Comparison of ENCODE assay signal across 24 cellular contexts in the genomic region with DNA sequence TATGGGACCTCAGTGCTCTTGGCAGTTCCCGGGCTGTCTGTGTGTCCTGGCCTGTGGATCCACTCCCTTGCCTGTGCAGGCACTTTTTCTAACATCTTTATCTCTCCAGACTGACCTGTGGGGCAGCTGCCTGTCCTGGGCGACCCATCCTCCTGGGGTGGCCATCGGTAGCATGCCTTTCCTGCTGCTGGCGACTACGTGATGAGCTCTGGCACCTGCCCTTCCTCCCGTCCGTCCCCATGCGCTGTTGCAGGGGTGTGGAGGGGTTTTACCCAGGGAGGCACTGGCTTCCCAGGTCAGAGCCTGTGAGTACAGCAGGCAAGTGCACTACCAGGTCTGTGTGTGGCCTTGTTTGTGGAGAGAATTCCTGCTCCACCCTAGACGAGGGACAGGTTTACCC.
DNase-seq lines count a peak whose midpoint lies in the region; ATAC-seq, FAIRE-seq and TF ChIP-seq lines count a peak whose summit lies in the region.
"Had no signal": no experiment of that assay in that cellular context is flagged by ENCODE, and none has a peak within 500 bp of the region (broad histone marks: within the 10 kb centered on the region; RNA-seq: fewer than 3 reads in every experiment).

No MANE protein-coding gene starts in this region.

- H4K8ac ChIP-seq in H9 (replicated peaks; ENCODE audit: insufficient read length, low read depth, low read length) (no peak overlapping the region), IMR-90 (ENCODE audit: low read depth in 2 of 2, low read length in 2 of 2) (no peak overlapping the region), H1 (ENCODE audit: extremely low read depth, insufficient read depth, low read length) (0 out of 2 replicates have a peak overlapping the region, but pooled peaks have one; percentile 1)

- H3K23ac ChIP-seq in H9 (ENCODE audit: insufficient read length, low read depth, low read length) (no peak overlapping the region), IMR-90 (ENCODE audit: low read depth, low read length) (no peak overlapping the region), H1 (ENCODE audit: insufficient read length) (no peak overlapping the region)

- no peaks in the 10 kb centered on the region; the same call in 1 of the 2 replicates for H3K27me3 Mint-ChIP-seq in H9 (ENCODE audit: low read depth)
- H3K27me3 Mint-ChIP-seq: CD4-positive, CD25-positive, alpha-beta regulatory T cell; CD8-positive, alpha-beta memory T cell had no signal

- H2BK5ac ChIP-seq in H9 (ENCODE audit: insufficient read length, low read length) (no peak overlapping the region), IMR-90 (ENCODE audit: low read depth, low read length, poor library complexity, severe bottlenecking) (no peak overlapping the region), H1 (ENCODE audit: low read depth, low read length) (no peak overlapping the region)

- no peak for DNase-seq in H9
- DNase-seq in IMR-90, result no peak
- DNase-seq in H1 (ENCODE audit: low read depth in 1 of 2, low spot score in 2 of 2), result no peak
- DNase-seq in psoas muscle, result no peak
- DNase-seq in NCI-H2081 (lab: John Stamatoyannopoulos, UW), result no peak
- no peak for DNase-seq in NCI-H446 treated with DMSO at 0.1 percent for 48 hours (lab: John Stamatoyannopoulos, UW)
- DNase-seq: ACHN; BE2C; C1 segment of cervical spinal cord; CD4-positive, CD25-positive, alpha-beta regulatory T cell; CD8-positive, alpha-beta memory T cell; COR-L47; DMS 273 treated with DMSO at 0.1 percent for 48 hours; DMS53; DND-41; EL; GM23248; HFFc6 had no signal

- H4K5ac ChIP-seq in H9 (ENCODE audit: insufficient read length, low read depth, low read length) (no peak overlapping the region), IMR-90 (ENCODE audit: low read depth, low read length) (no peak overlapping the region), H1 (ENCODE audit: insufficient read length, low read depth, low read length) (no peak overlapping the region)

- H3K79me1 ChIP-seq in H9 (ENCODE audit: insufficient read depth, low read depth, low read length, poor library complexity, severe bottlenecking), result no peaks in the 10 kb centered on the region
- H3K79me1 ChIP-seq in IMR-90 (ENCODE audit: low read depth in 1 of 2, low read length in 2 of 2), result peaks cover 15 to 60% of the 10 kb centered on the region in 2 experiments
- H3K79me1 ChIP-seq in H1 (ENCODE audit: low read depth, low read length), result no peaks in the 10 kb centered on the region; the same call in 1 of the 2 replicates

- POLR2A ChIA-PET in IMR-90 (lab: Charles Lee; ENCODE audit: unreplicated experiment), result no interaction called here
- POLR2A ChIA-PET in H1 (lab: Charles Lee; ENCODE audit: partially characterized antibody), result no interaction called here

- H2AK9ac ChIP-seq in IMR-90 (replicated peaks; ENCODE audit: low read depth, low read length, poor library complexity), result peak overlapping the region; percentile 25

- no peak for TF ChIP-seq CTCF in H9 (conservative IDR thresholded peaks at IDR 0.05)
- no peak for TF ChIP-seq CTCF in IMR-90 (conservative IDR thresholded peaks at IDR 0.05; ENCODE audit: low read depth, low read length)
- no peak for TF ChIP-seq CTCF in H1 (IDR thresholded peaks at IDR 0.05; ENCODE audit: control extremely low read depth in 1 of 3, insufficient read depth in 1 of 3, low read depth in 1 of 3, low read length in 3 of 3)
- no peak for TF ChIP-seq CTCF in psoas muscle (IDR thresholded peaks at IDR 0.05)

- H3K4ac ChIP-seq in H9 (ENCODE audit: low read depth, low read length) (no peak overlapping the region), IMR-90 (ENCODE audit: low read depth, low read length) (no peak overlapping the region), H1 (replicated peaks; ENCODE audit: insufficient read length, low read depth, low read length) (no peak overlapping the region)

- peaks cover 24 to 36% (median 30%) of the 10 kb centered on the region in 3 experiments for H3K36me3 Mint-ChIP-seq in H9 (ENCODE audit: insufficient read depth in 1 of 3, low read depth in 3 of 3)

- H3K36me3 ChIP-seq in IMR-90 (ENCODE audit: control insufficient read depth, insufficient read depth, low read length) (peaks cover 60% of the 10 kb centered on the region), H1 (ENCODE audit: control insufficient read depth in 2 of 4, insufficient read depth in 4 of 4, low read length in 3 of 4) (peaks cover 0 to 8% (median 4%) of the 10 kb centered on the region in 4 experiments; a peak in 3 of 8 replicates), psoas muscle (ENCODE audit: insufficient read depth in 1 of 2, low read depth in 1 of 2) (no peaks in the 10 kb centered on the region)

- no peak overlapping the region for H2BK15ac ChIP-seq in H9 (ENCODE audit: low read depth, low read length)
- H2BK15ac ChIP-seq in IMR-90 (ENCODE audit: low read depth, low read length), result no peak overlapping the region
- H2BK15ac ChIP-seq in H1 (ENCODE audit: low read length), result no peak overlapping the region

- H3K79me2 ChIP-seq in H9 (ENCODE audit: insufficient read depth, low read length), result no peaks in the 10 kb centered on the region
- no peaks in the 10 kb centered on the region for H3K79me2 ChIP-seq in H1 (ENCODE audit: control insufficient read depth in 1 of 2, insufficient read depth in 2 of 2, low read length in 2 of 2)

- H3K4me2 ChIP-seq in H9 (ENCODE audit: insufficient read depth, insufficient read length, low read length) (no peak overlapping the region), IMR-90 (ENCODE audit: low read depth, low read length) (no peak overlapping the region), H1 (ENCODE audit: insufficient read depth in 1 of 2, low read depth in 2 of 2, low read length in 2 of 2) (no peak overlapping the region)

- H3K4me1 ChIP-seq in H9 (ENCODE audit: insufficient read depth, low read length), result no peaks in the 10 kb centered on the region
- H3K4me1 ChIP-seq in IMR-90 (ENCODE audit: control insufficient read depth, insufficient read depth, low read length), result no peaks in the 10 kb centered on the region
- peaks cover 0 to 9% (median 0%) of the 10 kb centered on the region in 4 experiments; a peak in 3 of 7 replicates for H3K4me1 ChIP-seq in H1 (replicated peaks in 1 of 4; ENCODE audit: control insufficient read depth in 3 of 4, insufficient read depth in 4 of 4, low read length in 3 of 4)
- H3K4me1 ChIP-seq in psoas muscle, result peaks cover 2% of the 10 kb centered on the region
- H3K4me1 ChIP-seq: BE2C had no signal

- TF ChIP-seq POLR2A in IMR-90 (IDR thresholded peaks at IDR 0.05; ENCODE audit: low read depth, low read length) (no peak), H1 (IDR thresholded peaks at IDR 0.05; ENCODE audit: control extremely low read depth in 1 of 2, low read depth in 2 of 2, low read length in 2 of 2) (no peak)

- H4K91ac ChIP-seq in H9 (ENCODE audit: insufficient read length, low read depth, low read length) (no peak overlapping the region), IMR-90 (ENCODE audit: insufficient read depth, low read depth, low read length) (no peak overlapping the region), H1 (replicated peaks; ENCODE audit: insufficient read length, low read length) (no peak overlapping the region)

- dilution Hi-C loops in IMR-90 (cut with HindIII; ENCODE audit: low sequenced_read_pairs, unreplicated experiment), result no loop called here

- no peak overlapping the region for H3K9ac ChIP-seq in H9 (ENCODE audit: extremely low read depth, insufficient read length, low read length)
- no peak overlapping the region for H3K9ac ChIP-seq in IMR-90 (ENCODE audit: low read depth, low read length)
- H3K9ac ChIP-seq in H1 (replicated peaks in 1 of 4; ENCODE audit: extremely low read depth in 1 of 4, low read depth in 3 of 4, low read length in 3 of 4), result no peak overlapping the region
- H3K9ac ChIP-seq: GM23248 had no signal

- BruUV-seq in IMR-90 (replicated peaks; lab: Mats Ljungman, UMichigan), result no TSS peak

- H2BK120ac ChIP-seq in H9 (ENCODE audit: low read depth, low read length, poor library complexity, severe bottlenecking) (no peak overlapping the region), IMR-90 (ENCODE audit: low read depth, low read length) (no peak overlapping the region), H1 (replicated peaks; ENCODE audit: low read depth, low read length) (no peak overlapping the region)

- no peak overlapping the region for H3K56ac ChIP-seq in H9 (ENCODE audit: insufficient read length, low read depth, low read length)
- H3K56ac ChIP-seq in IMR-90 (ENCODE audit: extremely low read depth, insufficient read depth, low read length), result no peak overlapping the region
- H3K56ac ChIP-seq in H1 (replicated peaks; ENCODE audit: insufficient read length, low read depth, low read length), result no peak overlapping the region

- FAIRE-seq in H1 (lab: Jason Lieb, UNC), result no peak
- FAIRE-seq: A204.1, GM12878, GM19239, H54 had no signal

- H2AK5ac ChIP-seq in H9 (ENCODE audit: insufficient read length, low read length) (no peak overlapping the region), IMR-90 (ENCODE audit: low read depth, low read length) (no peak overlapping the region), H1 (ENCODE audit: low read depth, low read length) (no peak overlapping the region)

- H3K18ac ChIP-seq in H9 (ENCODE audit: insufficient read length, low read depth, low read length) (no peak overlapping the region), IMR-90 (ENCODE audit: low read depth, low read length) (no peak overlapping the region), H1 (ENCODE audit: extremely low read depth, low read length) (no peak overlapping the region)

- WGBS in H9 (ENCODE audit: extremely low coverage, insufficient read length, low lambda C conversion rate), result no CpG with 5 or more reads among the region's 9 CpGs
- WGBS in IMR-90 (ENCODE audit: extremely low coverage in 2 of 2, insufficient read length in 1 of 2), 2 experiments, result 98% methylated on average over 8 of the region's 9 CpGs; no CpG with 5 or more reads in 1 of the 2 experiments
- 82% methylated on average over 9 of the region's 9 CpGs; no CpG with 5 or more reads in 1 of the 2 experiments for WGBS in H1 (ENCODE audit: extremely low coverage in 1 of 2, insufficient coverage in 1 of 2, insufficient read length in 1 of 2, insufficient replicate concordance in 2 of 2, low coverage in 1 of 2, low lambda C conversion rate in 2 of 2, missing lambda C conversion rate in 1 of 2), 2 experiments
- 91 to 99% (median 97%) methylated on average over 9 of the region's 9 CpGs for WGBS in psoas muscle, 3 donors

- no peak for ATAC-seq in IMR-90 (ENCODE audit: low read depth)
- no peak for ATAC-seq in psoas muscle
- no peak for ATAC-seq in GM18907 (IDR thresholded peaks at IDR 0.05; ENCODE audit: unreplicated experiment)
- ATAC-seq: GM12878, HCT116 had no signal

- H3K9me3 Mint-ChIP-seq in H9, result peaks cover 16 to 20% of the 10 kb centered on the region in 2 experiments

- TF ChIP-seq RAD21 in IMR-90 (IDR thresholded peaks at IDR 0.05; ENCODE audit: low read length) (no peak), H1 (IDR thresholded peaks at IDR 0.05 in 1 of 2, conservative IDR thresholded peaks at IDR 0.05 in 1 of 2; ENCODE audit: low read depth in 2 of 2, low read length in 2 of 2) (no peak)

- H3K9me3 ChIP-seq in H9 (ENCODE audit: control insufficient read depth, low read depth, low read length) (no peaks in the 10 kb centered on the region), IMR-90 (ENCODE audit: control insufficient read depth, insufficient read depth, low read length) (peaks cover 10% of the 10 kb centered on the region), H1 (ENCODE audit: insufficient read depth in 2 of 2, low read depth in 1 of 2, low read length in 1 of 2) (peaks cover 7 to 12% of the 10 kb centered on the region in 2 experiments; a peak in 3 of 4 replicates), psoas muscle (peaks cover 7% of the 10 kb centered on the region)
- H3K9me3 ChIP-seq: BE2C had no signal

- H2BK20ac ChIP-seq in H9 (ENCODE audit: low read depth, low read length, poor library complexity, severe bottlenecking), result no peak overlapping the region
- no peak overlapping the region for H2BK20ac ChIP-seq in IMR-90 (ENCODE audit: low read depth, low read length)
- no peak overlapping the region for H2BK20ac ChIP-seq in H1 (ENCODE audit: low read length)

- no peak overlapping the region for H3K4me3 ChIP-seq in IMR-90 (ENCODE audit: insufficient read depth, low read depth, low read length)
- no peak overlapping the region for H3K4me3 ChIP-seq in H1 (ENCODE audit: extremely low read depth in 1 of 4, insufficient read depth in 2 of 4, low read depth in 3 of 4, low read length in 4 of 4)
- H3K4me3 ChIP-seq in psoas muscle, result no peak overlapping the region
- H3K4me3 ChIP-seq: GM12878, GM23248 had no signal

- intact Hi-C loops in IMR-90 (cut with micrococcal nuclease), result no loop called here
- intact Hi-C loops in psoas muscle (cut with DNase I), result no loop called here

- CTCF ChIA-PET in IMR-90 (lab: Yijun Ruan, JAX), result interaction anchor here (0.7 kb wide), 1 partner anchor 210 kb away, joined by 3 read pairs; no protein-coding TSS in a partner anchor
- CTCF ChIA-PET in H1 (lab: Charles Lee; ENCODE audit: partially characterized antibody), result interaction anchor here (1.0 to 2.2 kb wide), 5 partner anchors 8 to 108 kb away, joined by 3 to 9 read pairs (median 6); no protein-coding TSS in a partner anchor

- H2BK12ac ChIP-seq in H9 (ENCODE audit: insufficient read length, low read depth, low read length) (no peak overlapping the region), H1 (ENCODE audit: low read depth, low read length) (no peak overlapping the region)

- H3K4me1 Mint-ChIP-seq in H9, result peaks cover 5 to 29% of the 10 kb centered on the region in 2 experiments

- H3K14ac ChIP-seq in H9 (ENCODE audit: insufficient read depth, low read length) (no peak overlapping the region; the same call in 1 of the 2 replicates), IMR-90 (replicated peaks; ENCODE audit: low read depth, low read length) (no peak overlapping the region), H1 (ENCODE audit: insufficient read length) (no peak overlapping the region)

- H3K27me3 ChIP-seq in H9 (ENCODE audit: insufficient read depth, low read length) (no peaks in the 10 kb centered on the region), IMR-90 (ENCODE audit: control insufficient read depth, insufficient read depth, low read length) (no peaks in the 10 kb centered on the region), H1 (replicated peaks in 1 of 4; ENCODE audit: control insufficient read depth in 3 of 4, extremely low read depth in 1 of 4, insufficient read depth in 3 of 4, low read length in 3 of 4) (no peaks in the 10 kb centered on the region), psoas muscle (ENCODE audit: insufficient read depth in 3 of 3, low read length in 2 of 3) (no peaks in the 10 kb centered on the region)
- H3K27me3 ChIP-seq: BE2C had no signal

- H4K20me1 ChIP-seq in H9 (ENCODE audit: control insufficient read depth, insufficient read depth, insufficient read length), result no peaks in the 10 kb centered on the region
- peaks cover 42% of the 10 kb centered on the region for H4K20me1 ChIP-seq in IMR-90 (ENCODE audit: insufficient read depth, low read length)
- H4K20me1 ChIP-seq in H1 (replicated peaks in 1 of 2; ENCODE audit: control insufficient read depth in 1 of 2, insufficient read depth in 2 of 2, low read length in 2 of 2), result peaks cover 0 to 2% of the 10 kb centered on the region in 2 experiments

- H3K23me2 ChIP-seq in H9 (ENCODE audit: insufficient read length, low read depth, low read length, poor library complexity, severe bottlenecking) (no peaks in the 10 kb centered on the region), H1 (ENCODE audit: low read depth, low read length) (no peaks in the 10 kb centered on the region)

- H3K9me1 ChIP-seq in IMR-90 (ENCODE audit: insufficient read depth, low read length), result peaks cover 6% of the 10 kb centered on the region; the same call in 1 of the 2 replicates

- no peak overlapping the region for H3K4me3 Mint-ChIP-seq in H9
- H3K4me3 Mint-ChIP-seq: CD4-positive, CD25-positive, alpha-beta regulatory T cell; CD8-positive, alpha-beta memory T cell; HFFc6 had no signal

- H2AFZ ChIP-seq in H9 (ENCODE audit: low read length), result no peak overlapping the region
- H2AFZ ChIP-seq in IMR-90 (replicated peaks; ENCODE audit: low read length, poor library complexity), result no peak overlapping the region
- no peak overlapping the region for H2AFZ ChIP-seq in H1 (ENCODE audit: low read length)
- H2AFZ ChIP-seq: GM23248 had no signal

- H3K27ac ChIP-seq in H9 (ENCODE audit: insufficient read length, low read depth, low read length) (no peak overlapping the region), IMR-90 (ENCODE audit: insufficient read depth, low read length) (no peak overlapping the region), H1 (ENCODE audit: low read depth, low read length) (no peak overlapping the region), psoas muscle (peak overlapping the region; percentile 91)
- H3K27ac ChIP-seq: GM23248 had no signal

- TF ChIP-seq EP300 in H1 (IDR thresholded peaks at IDR 0.05; ENCODE audit: borderline replicate concordance in 1 of 2, low read depth in 2 of 2, low read length in 2 of 2), result no peak

- in situ Hi-C loops in IMR-90 (cut with MboI; ENCODE audit: low sequenced_read_pairs), result no loop called here

- H3T11ph ChIP-seq in H9 (ENCODE audit: low read length), result no peak overlapping the region

- H3K27ac Mint-ChIP-seq in H9, result peak overlapping the region in 2 of 3 experiments; percentile 77 to 79; a peak in 3 of 7 replicates
- H3K27ac Mint-ChIP-seq: CD8-positive, alpha-beta memory T cell; HFFc6 had no signal
